In genomic region chr1:204449631-204450280, GRCh38 we compare ENCODE assay signal across 14 cellular contexts. TPM values are rescaled to one million over a fixed set of nuclear protein-coding genes. Genes with fewer than 3 reads are reported as not detected.
DNase-seq lines count a peak whose midpoint lies in the region; ATAC-seq and TF ChIP-seq lines count a peak whose summit lies in the region.
"Had no signal": no experiment of that assay in that cellular context is flagged by ENCODE, and none has a peak within 500 bp of the region (broad histone marks: within the 10 kb centered on the region; RNA-seq: fewer than 3 reads in every experiment).

No MANE protein-coding gene starts in this region.

- H3K9me3 Mint-ChIP-seq in activated naive CD8-positive, alpha-beta T cell treated with anti-CD3 and anti-CD28 coated beads, Interleukin-2, amount 50 U/mL, for 24 hours, result no peaks in the 10 kb centered on the region
- no peaks in the 10 kb centered on the region for H3K9me3 Mint-ChIP-seq in activated naive CD8-positive, alpha-beta T cell treated with anti-CD3 and anti-CD28 coated beads for 36 hours
- H3K9me3 Mint-ChIP-seq: stimulated activated naive CD8-positive, alpha-beta T cell treated with anti-CD3 and anti-CD28 coated beads, Interleukin-15, amount 100 ng/mL, for 72 hours had no signal

- H3K27me3 Mint-ChIP-seq in activated naive CD8-positive, alpha-beta T cell treated with anti-CD3 and anti-CD28 coated beads, Interleukin-2, amount 50 U/mL, for 24 hours, result no peaks in the 10 kb centered on the region
- H3K27me3 Mint-ChIP-seq in activated naive CD8-positive, alpha-beta T cell treated with anti-CD3 and anti-CD28 coated beads for 36 hours, result no peaks in the 10 kb centered on the region
- H3K27me3 Mint-ChIP-seq: stimulated activated naive CD8-positive, alpha-beta T cell treated with anti-CD3 and anti-CD28 coated beads, Interleukin-15, amount 100 ng/mL, for 72 hours had no signal

- TF ChIP-seq CTCF in WERI-Rb-1 (IDR thresholded peaks at IDR 0.05; ENCODE audit: low read depth, low read length), result 0 out of 2 replicates have a peak, but pooled peaks have one; percentile 8
- no peak for TF ChIP-seq CTCF in lower lobe of right lung (IDR thresholded peaks at IDR 0.05)

- H3K4me3 ChIP-seq in WERI-Rb-1 (ENCODE audit: low read depth, low read length) (no peak overlapping the region), muscle layer of duodenum (ENCODE audit: low read depth in 1 of 2, low read length in 2 of 2) (no peak overlapping the region), lower lobe of right lung (no peak overlapping the region)
- H3K4me3 ChIP-seq: MG63 had no signal

- peak overlapping the region; percentile 35 for H3K27ac Mint-ChIP-seq in activated naive CD8-positive, alpha-beta T cell treated with anti-CD3 and anti-CD28 coated beads, Interleukin-2, amount 50 U/mL, for 24 hours
- no peak overlapping the region for H3K27ac Mint-ChIP-seq in activated naive CD8-positive, alpha-beta T cell treated with anti-CD3 and anti-CD28 coated beads for 36 hours
- H3K27ac Mint-ChIP-seq: stimulated activated naive CD8-positive, alpha-beta T cell treated with anti-CD3 and anti-CD28 coated beads, Interleukin-15, amount 100 ng/mL, for 72 hours had no signal

- H3K27ac ChIP-seq in WERI-Rb-1, result no peak overlapping the region
- peak overlapping the region; percentile 89 for H3K27ac ChIP-seq in muscle layer of duodenum (ENCODE audit: low read length)
- H3K27ac ChIP-seq in temporal lobe (ENCODE audit: low read depth, low read length), result peak overlapping the region; percentile 19
- no peak overlapping the region for H3K27ac ChIP-seq in lower lobe of right lung
- H3K27ac ChIP-seq: foreskin keratinocyte had no signal

- DNase-seq in activated naive CD8-positive, alpha-beta T cell treated with anti-CD3 and anti-CD28 coated beads, Interleukin-2, amount 50 U/mL, for 24 hours, result no peak
- DNase-seq in activated naive CD8-positive, alpha-beta T cell treated with anti-CD3 and anti-CD28 coated beads for 36 hours, result no peak
- DNase-seq in WERI-Rb-1, result no peak
- no peak for DNase-seq in HT-29 (ENCODE audit: low spot score)
- no peak for DNase-seq in lower lobe of right lung
- DNase-seq: caudate nucleus; foreskin keratinocyte; MG63; NCI-H2081; SHP77; stimulated activated naive CD8-positive, alpha-beta T cell treated with anti-CD3 and anti-CD28 coated beads, Interleukin-15, amount 100 ng/mL, for 72 hours had no signal

- H3K4me1 ChIP-seq in muscle layer of duodenum (ENCODE audit: control insufficient read depth in 1 of 2, insufficient read depth in 2 of 2, low read length in 2 of 2) (peaks cover 20 to 28% of the 10 kb centered on the region in 2 donors), lower lobe of right lung (peaks cover 23% of the 10 kb centered on the region)

- H3K36me3 ChIP-seq in WERI-Rb-1 (no peaks in the 10 kb centered on the region; the same call in none of the 2 replicates), muscle layer of duodenum (ENCODE audit: control insufficient read depth in 1 of 2, insufficient read depth in 2 of 2, low read length in 2 of 2) (peaks cover 40 to 43% of the 10 kb centered on the region in 2 donors), lower lobe of right lung (peaks cover 50% of the 10 kb centered on the region)
- H3K36me3 ChIP-seq: MG63 had no signal

- H3K4me1 Mint-ChIP-seq in activated naive CD8-positive, alpha-beta T cell treated with anti-CD3 and anti-CD28 coated beads, Interleukin-2, amount 50 U/mL, for 24 hours, result peaks cover 52% of the 10 kb centered on the region
- H3K4me1 Mint-ChIP-seq in activated naive CD8-positive, alpha-beta T cell treated with anti-CD3 and anti-CD28 coated beads for 36 hours, result peaks cover 30% of the 10 kb centered on the region

- H3K27me3 ChIP-seq in WERI-Rb-1 (ENCODE audit: insufficient read depth, low read depth, severe bottlenecking), result no peaks in the 10 kb centered on the region
- H3K27me3 ChIP-seq in muscle layer of duodenum (ENCODE audit: low read depth, low read length), result no peaks in the 10 kb centered on the region
- no peaks in the 10 kb centered on the region for H3K27me3 ChIP-seq in lower lobe of right lung (ENCODE audit: low read depth)
- H3K27me3 ChIP-seq: foreskin keratinocyte, MG63 had no signal

- no peak for ATAC-seq in activated naive CD8-positive, alpha-beta T cell treated with anti-CD3 and anti-CD28 coated beads, Interleukin-2, amount 50 U/mL, for 24 hours
- no peak for ATAC-seq in GM21723 (IDR thresholded peaks at IDR 0.05; ENCODE audit: unreplicated experiment)
- no peak for ATAC-seq in lower lobe of right lung
- ATAC-seq: stimulated activated naive CD8-positive, alpha-beta T cell treated with anti-CD3 and anti-CD28 coated beads, Interleukin-15, amount 100 ng/mL, for 72 hours had no signal

- intact Hi-C loops in lower lobe of right lung (cut with DNase I), result loop anchor here (5.0 kb wide), 1 partner anchor 53 kb away; no protein-coding TSS in a partner anchor

- H3K4me3 Mint-ChIP-seq in activated naive CD8-positive, alpha-beta T cell treated with anti-CD3 and anti-CD28 coated beads, Interleukin-2, amount 50 U/mL, for 24 hours, result no peak overlapping the region
- H3K4me3 Mint-ChIP-seq in activated naive CD8-positive, alpha-beta T cell treated with anti-CD3 and anti-CD28 coated beads for 36 hours, result no peak overlapping the region
- H3K4me3 Mint-ChIP-seq: stimulated activated naive CD8-positive, alpha-beta T cell treated with anti-CD3 and anti-CD28 coated beads, Interleukin-15, amount 100 ng/mL, for 72 hours had no signal

- no peaks in the 10 kb centered on the region for H3K9me3 ChIP-seq in WERI-Rb-1 (ENCODE audit: severe bottlenecking)
- no peaks in the 10 kb centered on the region for H3K9me3 ChIP-seq in muscle layer of duodenum (ENCODE audit: control insufficient read depth in 1 of 2, low read length in 2 of 2)
- H3K9me3 ChIP-seq in lower lobe of right lung, result no peaks in the 10 kb centered on the region
- H3K9me3 ChIP-seq: MG63 had no signal

- H3K36me3 Mint-ChIP-seq in activated naive CD8-positive, alpha-beta T cell treated with anti-CD3 and anti-CD28 coated beads, Interleukin-2, amount 50 U/mL, for 24 hours (ENCODE audit: low read depth), result peaks cover 29% of the 10 kb centered on the region
- H3K36me3 Mint-ChIP-seq in activated naive CD8-positive, alpha-beta T cell treated with anti-CD3 and anti-CD28 coated beads for 36 hours, result peaks cover 16% of the 10 kb centered on the region

RNA-seq across cellular contexts. Expression of gene PPP1R15B, which starts 38.1 kb away (rescaled TPM):
- 10 to 100 TPM; 78.6 to 79.9 TPM for total RNA-seq in activated naive CD8-positive, alpha-beta T cell treated with anti-CD3 and anti-CD28 coated beads for 36 hours
- total RNA-seq in temporal lobe (37.9 TPM), lower lobe of right lung (45.3 TPM)
- total RNA-seq in HT-29 (2014; rRNA removed; shearing (Covaris generic)), result 32.6 and 40.7 TPM in 2 replicates

RNA-seq across cellular contexts. Expression of gene PIK3C2B, which starts 44.8 kb away (rescaled TPM):
- total RNA-seq in activated naive CD8-positive, alpha-beta T cell treated with anti-CD3 and anti-CD28 coated beads for 36 hours, result 10 to 100 TPM; 21.3 to 21.5 TPM
- 33.2 TPM for total RNA-seq in temporal lobe
- 55.3 and 55.4 TPM in 2 replicates for total RNA-seq in HT-29 (2014; rRNA removed; shearing (Covaris generic))
- total RNA-seq in lower lobe of right lung, result 50.5 TPM

Comparison
In these comparisons a context has a peak if more than half of its experiments do, and no peak if none do; other contexts are left out.
1. H3K27ac ChIP-seq: peak in muscle layer of duodenum (single experiment) and temporal lobe (single experiment); none in WERI-Rb-1 (single experiment) and lower lobe of right lung (single experiment).